In the genomic region with DNA sequence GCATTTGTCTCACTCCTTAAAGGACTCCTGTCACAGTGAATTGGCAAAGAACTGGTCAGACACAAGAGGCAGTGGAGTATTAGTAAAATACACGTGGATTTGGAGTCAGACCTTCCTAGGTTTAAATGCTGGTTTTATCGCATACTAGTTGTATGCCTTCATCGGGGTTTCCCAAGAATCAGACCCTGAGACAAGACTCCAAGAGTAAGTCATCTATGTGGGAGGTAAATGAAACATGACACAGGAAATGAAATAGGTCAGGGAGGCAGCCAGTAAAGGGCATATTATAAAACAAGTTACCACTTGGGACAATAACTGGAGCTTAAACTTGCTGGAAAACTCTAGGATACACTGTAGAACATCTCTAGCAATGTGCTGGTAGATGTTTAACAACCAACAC, we compare ENCODE assay signal across 1 cellular context. TPM values are rescaled to one million over a fixed set of nuclear protein-coding genes. Genes with fewer than 3 reads are reported as not detected.
"Had no signal": no experiment of that assay in that cellular context is flagged by ENCODE, and none has a peak within 500 bp of the region (broad histone marks: within the 10 kb centered on the region; RNA-seq: fewer than 3 reads in every experiment).

No MANE protein-coding gene starts in this region.

RNA-seq across cellular contexts. Expression of a gene that starts 59.8 kb away (rescaled TPM):
- total RNA-seq: GM12878 had no signal
